In the genomic region with DNA sequence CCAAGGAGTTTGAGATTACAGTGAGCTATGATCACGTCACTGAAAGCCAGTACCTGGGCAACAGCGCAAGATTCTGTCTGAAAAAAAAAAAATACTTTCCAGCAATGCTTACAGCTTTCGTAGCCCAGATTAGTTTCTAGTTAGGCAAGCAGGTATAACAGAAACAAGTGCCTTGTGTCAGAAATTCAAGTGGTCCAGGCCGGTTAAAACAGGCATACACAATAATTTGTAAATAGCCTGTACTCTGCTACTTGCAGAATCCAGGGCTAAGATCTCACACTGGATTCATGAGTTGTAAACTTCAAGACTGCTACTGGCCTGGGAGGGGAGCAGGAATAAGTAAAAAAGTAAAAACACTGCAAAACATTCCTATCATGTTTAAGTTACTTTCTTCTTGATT, we compare ENCODE assay signal across 29 cellular contexts.
"Had no signal": no experiment of that assay in that cellular context is flagged by ENCODE, and none has a peak within 500 bp of the region (broad histone marks: within the 10 kb centered on the region; RNA-seq: fewer than 3 reads in every experiment).

No MANE protein-coding gene starts in this region.

- H3K4me1 Mint-ChIP-seq: activated CD4-positive, alpha-beta memory T cell treated with anti-CD3 and anti-CD28 coated beads, Interleukin-2, amount 10 ng/mL, durations not matched to agents 7 days and 5 days; activated CD4-positive, alpha-beta T cell treated with anti-CD3 and anti-CD28 coated beads for 36 hours; activated CD4-positive, alpha-beta T cell treated with anti-CD3 and anti-CD28 coated beads, Interleukin-2, amount 10 ng/mL, durations not matched to agents 24 days and 14 days had no signal

- H3K27ac ChIP-seq: esophagus muscularis mucosa, foreskin keratinocyte, gastrocnemius medialis, heart right ventricle had no signal

- ATAC-seq: activated CD4-positive, alpha-beta T cell treated with anti-CD3 and anti-CD28 coated beads for 36 hours; activated T-cell treated with anti-CD3 and anti-CD28 coated beads, Interleukin-2, amount 50 U/mL, for 72 hours; effector memory CD8-positive, alpha-beta T cell; foreskin keratinocyte; gastrocnemius medialis; heart right ventricle had no signal

- H3K9me3 ChIP-seq: gastrocnemius medialis had no signal

- H3K4me3 ChIP-seq: esophagus muscularis mucosa, gastrocnemius medialis, heart right ventricle had no signal

- H3K27me3 Mint-ChIP-seq: activated CD4-positive, alpha-beta memory T cell treated with anti-CD3 and anti-CD28 coated beads, Interleukin-2, amount 10 ng/mL, durations not matched to agents 7 days and 5 days; activated CD4-positive, alpha-beta T cell treated with anti-CD3 and anti-CD28 coated beads for 36 hours; activated CD4-positive, alpha-beta T cell treated with anti-CD3 and anti-CD28 coated beads, Interleukin-2, amount 10 ng/mL, durations not matched to agents 24 days and 14 days; activated naive CD8-positive, alpha-beta T cell; activated T-cell treated with anti-CD3 and anti-CD28 coated beads, Interleukin-2, amount 50 U/mL, for 24 hours; effector memory CD8-positive, alpha-beta T cell had no signal

- DNase-seq: activated CD4-positive, alpha-beta memory T cell treated with anti-CD3 and anti-CD28 coated beads, Interleukin-2, amount 10 ng/mL, durations not matched to agents 7 days and 5 days; activated CD4-positive, alpha-beta T cell treated with anti-CD3 and anti-CD28 coated beads for 36 hours; activated CD4-positive, alpha-beta T cell treated with anti-CD3 and anti-CD28 coated beads, Interleukin-2, amount 10 ng/mL, durations not matched to agents 24 days and 14 days; activated CD4-positive, alpha-beta T cell treated with anti-CD3 and anti-CD28 coated beads, Interleukin-2, amount 50 U/mL, for 4 hours; activated CD4-positive, CD25-positive, alpha-beta regulatory T cell; activated CD4-positive, CD25-positive, alpha-beta regulatory T cell treated with anti-CD3 and anti-CD28 coated beads, Interleukin-2, amount 50 U/mL, for 72 hours; activated CD8-positive, alpha-beta memory T cell treated with anti-CD3 and anti-CD28 coated beads, Interleukin-2, amount 50 U/mL, for 48 hours; activated gamma-delta T cell treated with Interleukin-2 at 50 U/mL for 16 hours; activated naive CD4-positive, alpha-beta T cell treated with anti-CD3 and anti-CD28 coated beads, Interleukin-2, amount 50 U/mL, for 16 hours; activated naive CD4-positive, alpha-beta T cell treated with Interleukin-2 at 50 U/mL for 16 hours; activated T-cell treated with anti-CD3 and anti-CD28 coated beads for 4 hours; activated T-cell treated with anti-CD3 and anti-CD28 coated beads, Interleukin-2, amount 50 U/mL, for 24 hours; activated T-cell treated with anti-CD3 and anti-CD28 coated beads, Interleukin-2, amount 50 U/mL, for 72 hours; amniotic stem cell; anterior cingulate cortex; caudate nucleus; cortex of kidney; dermis blood vessel endothelial cell; effector CD4-positive, alpha-beta T cell; effector memory CD8-positive, alpha-beta T cell; erythroblast; foreskin keratinocyte; gastrocnemius medialis; heart right ventricle; T-helper 2 cell had no signal

- H3K36me3 ChIP-seq: esophagus muscularis mucosa, gastrocnemius medialis, heart right ventricle had no signal

- FAIRE-seq: astrocyte, colon had no signal

- H3K27me3 ChIP-seq: esophagus muscularis mucosa, foreskin keratinocyte, gastrocnemius medialis, heart right ventricle had no signal

- H3K36me3 Mint-ChIP-seq: activated naive CD8-positive, alpha-beta T cell had no signal

- H3K4me1 ChIP-seq: esophagus muscularis mucosa, foreskin keratinocyte, gastrocnemius medialis, heart right ventricle had no signal

- H3K4me3 Mint-ChIP-seq: activated CD4-positive, alpha-beta memory T cell treated with anti-CD3 and anti-CD28 coated beads, Interleukin-2, amount 10 ng/mL, durations not matched to agents 7 days and 5 days; activated CD4-positive, alpha-beta T cell treated with anti-CD3 and anti-CD28 coated beads for 36 hours; activated CD4-positive, alpha-beta T cell treated with anti-CD3 and anti-CD28 coated beads, Interleukin-2, amount 10 ng/mL, durations not matched to agents 24 days and 14 days; activated naive CD8-positive, alpha-beta T cell; activated T-cell treated with anti-CD3 and anti-CD28 coated beads, Interleukin-2, amount 50 U/mL, for 24 hours; activated T-cell treated with anti-CD3 and anti-CD28 coated beads, Interleukin-2, amount 50 U/mL, for 72 hours; effector memory CD8-positive, alpha-beta T cell had no signal

- H3K27ac Mint-ChIP-seq: activated CD4-positive, alpha-beta memory T cell treated with anti-CD3 and anti-CD28 coated beads, Interleukin-2, amount 10 ng/mL, durations not matched to agents 7 days and 5 days; activated CD4-positive, alpha-beta T cell treated with anti-CD3 and anti-CD28 coated beads for 36 hours; activated CD4-positive, alpha-beta T cell treated with anti-CD3 and anti-CD28 coated beads, Interleukin-2, amount 10 ng/mL, durations not matched to agents 24 days and 14 days; activated naive CD8-positive, alpha-beta T cell; activated T-cell treated with anti-CD3 and anti-CD28 coated beads, Interleukin-2, amount 50 U/mL, for 24 hours; activated T-cell treated with anti-CD3 and anti-CD28 coated beads, Interleukin-2, amount 50 U/mL, for 72 hours; effector memory CD8-positive, alpha-beta T cell had no signal

- H3K9me3 Mint-ChIP-seq: activated CD4-positive, alpha-beta memory T cell treated with anti-CD3 and anti-CD28 coated beads, Interleukin-2, amount 10 ng/mL, durations not matched to agents 7 days and 5 days had no signal
